Comparison of ENCODE assay signal across 1 cellular context in genomic region chr1:50969611-50970507, GRCh38.
A peak's percentile ranks its signal among the peaks of the same experiment; 100 is the strongest.
TF ChIP-seq lines count a peak whose summit lies in the region.

TSS of gene CDKN2C (plus strand) at chr1:50970245. CDS start at chr1:50970369, 124 bp downstream.

TF ChIP-seq in K562, 482 proteins besides CTCF, POLR2A, EP300 and RAD21 (continued from another document and continues in another):
- TF ChIP-seq C11orf30 (IDR thresholded peaks at IDR 0.05; ENCODE audit: low read depth) (peak; percentile 93), ATF3 (IDR thresholded peaks at IDR 0.05) (no peak), ATF3 (CRISPR knock-in tag; conservative IDR thresholded peaks at IDR 0.05) (no peak), ZNF12 (CRISPR knock-in tag; IDR thresholded peaks at IDR 0.05) (no peak; the same call in 1 of the 2 replicates), GATAD2B (IDR thresholded peaks at IDR 0.05; ENCODE audit: borderline replicate concordance) (peak; percentile 24; the same call in 1 of the 2 replicates), ESRRA (IDR thresholded peaks at IDR 0.05; ENCODE audit: borderline replicate concordance, low read depth) (peak; percentile 22; the same call in 1 of the 2 replicates), MAFG (tag; conservative IDR thresholded peaks at IDR 0.05) (peak; percentile 74), BCLAF1 (IDR thresholded peaks at IDR 0.05; ENCODE audit: borderline replicate concordance in 1 of 2, control insufficient read depth in 1 of 2, low read depth in 2 of 2, low read length in 1 of 2) (peak in 1 of 2 experiments; percentile 37; a peak in 1 of 4 replicates), BRD4 (IDR thresholded peaks at IDR 0.05) (no peak), ZNF316 (IDR thresholded peaks at IDR 0.05) (peak; percentile 95), SIRT6 (IDR thresholded peaks at IDR 0.05; ENCODE audit: low read depth, low read length) (no peak), RHOXF2B (CRISPR knock-in tag; conservative IDR thresholded peaks at IDR 0.05) (0 out of 2 replicates have a peak, but pooled peaks have one; percentile 78), SUPT5H (IDR thresholded peaks at IDR 0.05) (peak; percentile 71), ZNF76 (CRISPR knock-in tag; IDR thresholded peaks at IDR 0.05; ENCODE audit: borderline replicate concordance) (no peak), DNMT1 (IDR thresholded peaks at IDR 0.05) (no peak), ZNF253 (CRISPR knock-in tag; conservative IDR thresholded peaks at IDR 0.05) (no peak), ZNF407 (IDR thresholded peaks at IDR 0.05; ENCODE audit: low read depth) (no peak), ZNF24 (IDR thresholded peaks at IDR 0.05) (no peak), TBL1XR1 (IDR thresholded peaks at IDR 0.05; ENCODE audit: low read length in 2 of 2) (peak in 1 of 2 experiments; percentile 40; a peak in 1 of 4 replicates), TARDBP (IDR thresholded peaks at IDR 0.05) (no peak), CCNT2 (IDR thresholded peaks at IDR 0.05; ENCODE audit: borderline replicate concordance, extremely low read depth, insufficient read length, low read depth, low read length) (peak; percentile 7), ZFP1 (CRISPR knock-in tag; IDR thresholded peaks at IDR 0.05) (no peak), PBX2 (CRISPR knock-in tag; IDR thresholded peaks at IDR 0.05; ENCODE audit: low read depth) (no peak), PBX2 (tag; conservative IDR thresholded peaks at IDR 0.05; ENCODE audit: low read depth) (peak; percentile 65), CBX2 (IDR thresholded peaks at IDR 0.05; ENCODE audit: insufficient read depth, low read length, poor library complexity, severe bottlenecking) (no peak), SMAD1 (IDR thresholded peaks at IDR 0.05; ENCODE audit: low read depth, low read length, partially characterized antibody) (peak; percentile 9), ZNF561 (CRISPR knock-in tag; conservative IDR thresholded peaks at IDR 0.05) (no peak), CREM (IDR thresholded peaks at IDR 0.05; ENCODE audit: low read depth) (peak; percentile 47; the same call in 1 of the 2 replicates), YY1 (IDR thresholded peaks at IDR 0.05; ENCODE audit: borderline replicate concordance in 1 of 3, control insufficient read depth in 1 of 3, extremely low read depth in 1 of 3, insufficient read depth in 3 of 3, insufficient read length in 1 of 3, insufficient replicate concordance in 2 of 3, low read depth in 1 of 3, low read length in 2 of 3) (peak in 1 of 3 experiments; percentile 51), GABPB2 (CRISPR knock-in tag; conservative IDR thresholded peaks at IDR 0.05) (no peak), POLR2H (tag; IDR thresholded peaks at IDR 0.05; ENCODE audit: low read depth) (0 out of 2 replicates have a peak, but pooled peaks have one; percentile 44), XRCC3 (IDR thresholded peaks at IDR 0.05) (no peak), ARHGAP35 (IDR thresholded peaks at IDR 0.05; ENCODE audit: partially characterized antibody) (no peak), ARID2 (IDR thresholded peaks at IDR 0.05) (no peak), NONO (IDR thresholded peaks at IDR 0.05; ENCODE audit: low read depth in 2 of 2, low read length in 1 of 2) (no peak), TAF7 (tag; IDR thresholded peaks at IDR 0.05) (peak; percentile 38; the same call in 1 of the 2 replicates), HOXB6 (CRISPR knock-in tag; IDR thresholded peaks at IDR 0.05; ENCODE audit: borderline replicate concordance) (no peak), RBBP5 (IDR thresholded peaks at IDR 0.05; ENCODE audit: borderline replicate concordance, insufficient read depth, low read length, poor library complexity, severe bottlenecking) (peak; percentile 79), MEIS2 (IDR thresholded peaks at IDR 0.05; ENCODE audit: partially characterized antibody) (peak; percentile 70), NELFE (IDR thresholded peaks at IDR 0.05; ENCODE audit: insufficient read depth, insufficient read length) (no peak), SMARCE1 (IDR thresholded peaks at IDR 0.05) (0 out of 2 replicates have a peak, but pooled peaks have one; percentile 60), ERF (CRISPR knock-in tag; IDR thresholded peaks at IDR 0.05) (0 out of 2 replicates have a peak, but pooled peaks have one; percentile 54), TEAD4 (IDR thresholded peaks at IDR 0.05; ENCODE audit: low read length) (peak; percentile 56), TEAD4 (CRISPR knock-in tag; IDR thresholded peaks at IDR 0.05; ENCODE audit: borderline replicate concordance) (no peak)
- TF ChIP-seq, protein P1, sequence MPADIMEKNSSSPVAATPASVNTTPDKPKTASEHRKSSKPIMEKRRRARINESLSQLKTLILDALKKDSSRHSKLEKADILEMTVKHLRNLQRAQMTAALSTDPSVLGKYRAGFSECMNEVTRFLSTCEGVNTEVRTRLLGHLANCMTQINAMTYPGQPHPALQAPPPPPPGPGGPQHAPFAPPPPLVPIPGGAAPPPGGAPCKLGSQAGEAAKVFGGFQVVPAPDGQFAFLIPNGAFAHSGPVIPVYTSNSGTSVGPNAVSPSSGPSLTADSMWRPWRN (IDR thresholded peaks at IDR 0.05; ENCODE audit: low read depth) = peak; percentile 15; the same call in 1 of the 2 replicates
- TF ChIP-seq, protein P2, sequence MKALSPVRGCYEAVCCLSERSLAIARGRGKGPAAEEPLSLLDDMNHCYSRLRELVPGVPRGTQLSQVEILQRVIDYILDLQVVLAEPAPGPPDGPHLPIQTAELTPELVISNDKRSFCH (CRISPR knock-in tag; IDR thresholded peaks at IDR 0.05) = no peak
- TF ChIP-seq, protein P2 (tag; IDR thresholded peaks at IDR 0.05) = no peak
- TF ChIP-seq, protein P3, sequence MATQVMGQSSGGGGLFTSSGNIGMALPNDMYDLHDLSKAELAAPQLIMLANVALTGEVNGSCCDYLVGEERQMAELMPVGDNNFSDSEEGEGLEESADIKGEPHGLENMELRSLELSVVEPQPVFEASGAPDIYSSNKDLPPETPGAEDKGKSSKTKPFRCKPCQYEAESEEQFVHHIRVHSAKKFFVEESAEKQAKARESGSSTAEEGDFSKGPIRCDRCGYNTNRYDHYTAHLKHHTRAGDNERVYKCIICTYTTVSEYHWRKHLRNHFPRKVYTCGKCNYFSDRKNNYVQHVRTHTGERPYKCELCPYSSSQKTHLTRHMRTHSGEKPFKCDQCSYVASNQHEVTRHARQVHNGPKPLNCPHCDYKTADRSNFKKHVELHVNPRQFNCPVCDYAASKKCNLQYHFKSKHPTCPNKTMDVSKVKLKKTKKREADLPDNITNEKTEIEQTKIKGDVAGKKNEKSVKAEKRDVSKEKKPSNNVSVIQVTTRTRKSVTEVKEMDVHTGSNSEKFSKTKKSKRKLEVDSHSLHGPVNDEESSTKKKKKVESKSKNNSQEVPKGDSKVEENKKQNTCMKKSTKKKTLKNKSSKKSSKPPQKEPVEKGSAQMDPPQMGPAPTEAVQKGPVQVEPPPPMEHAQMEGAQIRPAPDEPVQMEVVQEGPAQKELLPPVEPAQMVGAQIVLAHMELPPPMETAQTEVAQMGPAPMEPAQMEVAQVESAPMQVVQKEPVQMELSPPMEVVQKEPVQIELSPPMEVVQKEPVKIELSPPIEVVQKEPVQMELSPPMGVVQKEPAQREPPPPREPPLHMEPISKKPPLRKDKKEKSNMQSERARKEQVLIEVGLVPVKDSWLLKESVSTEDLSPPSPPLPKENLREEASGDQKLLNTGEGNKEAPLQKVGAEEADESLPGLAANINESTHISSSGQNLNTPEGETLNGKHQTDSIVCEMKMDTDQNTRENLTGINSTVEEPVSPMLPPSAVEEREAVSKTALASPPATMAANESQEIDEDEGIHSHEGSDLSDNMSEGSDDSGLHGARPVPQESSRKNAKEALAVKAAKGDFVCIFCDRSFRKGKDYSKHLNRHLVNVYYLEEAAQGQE (CRISPR knock-in tag; IDR thresholded peaks at IDR 0.05; ENCODE audit: low read depth) = no peak
